In genomic region chr5:36079200-36079761, GRCh38 we compare ENCODE assay signal across 8 cellular contexts. TPM values are rescaled to one million over a fixed set of nuclear protein-coding genes. Genes with fewer than 3 reads are reported as not detected.
DNase-seq lines count a peak whose midpoint lies in the region; TF ChIP-seq lines count a peak whose summit lies in the region.

No MANE protein-coding gene starts in this region.

- H4K5ac ChIP-seq in H9 (ENCODE audit: insufficient read length, low read depth, low read length): no peak overlapping the region

- H3F3A ChIP-seq in OCI-LY1 (ENCODE audit: insufficient read depth, low read length): no peaks in the 10 kb centered on the region

- H3K9me3 Mint-ChIP-seq in H9: no peaks in the 10 kb centered on the region; a peak in 1 of 5 replicates

- TF ChIP-seq CTCF in AG04449 (IDR thresholded peaks at IDR 0.05; ENCODE audit: insufficient read depth, low read length, missing control alignments) (peak; percentile 58), GM10248 (IDR thresholded peaks at IDR 0.05; ENCODE audit: control extremely low read depth, extremely low read depth, low read depth, missing control alignments) (peak; percentile 75), H9 (conservative IDR thresholded peaks at IDR 0.05) (peak; percentile 80), OCI-LY1 (IDR thresholded peaks at IDR 0.05; ENCODE audit: low read length) (peak; percentile 82), choroid plexus epithelial cell (conservative IDR thresholded peaks at IDR 0.05; ENCODE audit: low read depth, low read length) (peak; percentile 81), liver (IDR thresholded peaks at IDR 0.05; ENCODE audit: low read depth, low read length, missing input control) (peak; percentile 75), tibial artery (IDR thresholded peaks at IDR 0.05) (peak in 1 of 2 experiments; percentile 27)

- no peak overlapping the region for H2AFZ ChIP-seq in H9 (ENCODE audit: low read length)
- H2AFZ ChIP-seq in OCI-LY1 (ENCODE audit: low read length): no peak overlapping the region

- H4K8ac ChIP-seq in H9 (replicated peaks; ENCODE audit: insufficient read length, low read depth, low read length): no peak overlapping the region

- H2BK12ac ChIP-seq in H9 (ENCODE audit: insufficient read length, low read depth, low read length): no peak overlapping the region

- TF ChIP-seq RAD21 in liver (IDR thresholded peaks at IDR 0.05): peak; percentile 85 to 91

- no peaks in the 10 kb centered on the region for H3K79me1 ChIP-seq in H9 (ENCODE audit: insufficient read depth, low read depth, low read length, poor library complexity, severe bottlenecking)

- H3K18ac ChIP-seq in H9 (ENCODE audit: insufficient read length, low read depth, low read length): no peak overlapping the region

- no peak overlapping the region for H2BK120ac ChIP-seq in H9 (ENCODE audit: low read depth, low read length, poor library complexity, severe bottlenecking)

- H3T11ph ChIP-seq in H9 (ENCODE audit: low read length): no peak overlapping the region

- H2BK20ac ChIP-seq in H9 (ENCODE audit: low read depth, low read length, poor library complexity, severe bottlenecking): no peak overlapping the region

- H3K23ac ChIP-seq in H9 (ENCODE audit: insufficient read length, low read depth, low read length): no peak overlapping the region

- H3K4me3 Mint-ChIP-seq in H9: peak overlapping the region; percentile 16 to 51; a peak in 2 of 5 replicates

- no peaks in the 10 kb centered on the region; the same call in 1 of the 2 replicates for H3K27me3 Mint-ChIP-seq in H9 (ENCODE audit: low read depth)

- no peaks in the 10 kb centered on the region for H3K23me2 ChIP-seq in H9 (ENCODE audit: insufficient read length, low read depth, low read length, poor library complexity, severe bottlenecking)

- H3K56ac ChIP-seq in H9 (ENCODE audit: insufficient read length, low read depth, low read length): no peak overlapping the region

- no CpG with 5 or more reads among the region's 10 CpGs for WGBS in H9 (ENCODE audit: extremely low coverage, insufficient read length, low lambda C conversion rate)
- WGBS in liver: 15% methylated on average over 10 of the region's 10 CpGs

- no peak overlapping the region for H3K4ac ChIP-seq in H9 (ENCODE audit: low read depth, low read length)

- H3K27me3 ChIP-seq in H9 (ENCODE audit: insufficient read depth, low read length) (no peaks in the 10 kb centered on the region), OCI-LY1 (ENCODE audit: insufficient read depth, low read length) (no peaks in the 10 kb centered on the region), liver (ENCODE audit: control insufficient read depth in 4 of 4, insufficient read depth in 4 of 4, low read length in 3 of 4) (no peaks in the 10 kb centered on the region), tibial artery (peaks cover 0 to 3% of the 10 kb centered on the region in 2 donors)

- H2BK5ac ChIP-seq in H9 (ENCODE audit: insufficient read length, low read length): no peak overlapping the region

- no peak overlapping the region for H4K91ac ChIP-seq in H9 (ENCODE audit: insufficient read length, low read depth, low read length)

- H3K79me2 ChIP-seq in H9 (ENCODE audit: insufficient read depth, low read length) (no peaks in the 10 kb centered on the region), OCI-LY1 (ENCODE audit: insufficient read depth, low read length) (no peaks in the 10 kb centered on the region)

- CTCF ChIA-PET in AG04449 (lab: Yijun Ruan, JAX): interaction anchor here (0.6 to 3.7 kb wide), 40 partner anchors 10 to 1117 kb away, joined by 3 to 33 read pairs (median 5); partner anchors contain the start of genes LMBRD2, NADK2, RANBP3L and SKP2
- CTCF ChIA-PET in GM10248 (lab: Yijun Ruan, JAX): interaction anchor here (0.7 to 5.2 kb wide), 45 partner anchors 9 to 1010 kb away, joined by 3 to 56 read pairs (median 4); partner anchors contain the start of genes RANBP3L and UGT3A2

- H2AK5ac ChIP-seq in H9 (ENCODE audit: insufficient read length, low read length): no peak overlapping the region

- peaks cover 30 to 38% of the 10 kb centered on the region in 2 experiments for H3K4me1 Mint-ChIP-seq in H9

- H3K36me3 Mint-ChIP-seq in H9 (ENCODE audit: insufficient read depth in 1 of 3, low read depth in 3 of 3): no peaks in the 10 kb centered on the region

- H3K9me2 ChIP-seq in OCI-LY1 (ENCODE audit: low read depth, low read length): no peaks in the 10 kb centered on the region

- DNase-seq in AG04449 (ENCODE audit: low read depth, low spot score) (no peak), GM10248 (ENCODE audit: extremely low spot score) (peak; percentile 71), H9 (peak; percentile 85), choroid plexus epithelial cell (ENCODE audit: low read depth) (peak; percentile 71), tibial artery (no peak)
- DNase-seq in Jurkat, Clone E6-1 (ENCODE audit: low read depth, low spot score): peak; percentile 73

- intact Hi-C loops in tibial artery (cut with DNase I; ENCODE audit: low total_unique reads): no loop called here

- H4K20me1 ChIP-seq in H9 (ENCODE audit: control insufficient read depth, insufficient read depth, insufficient read length) (no peaks in the 10 kb centered on the region), OCI-LY1 (ENCODE audit: insufficient read depth, low read length) (no peaks in the 10 kb centered on the region)

- no peak overlapping the region for H3K14ac ChIP-seq in H9 (ENCODE audit: insufficient read depth, low read length)

- H3K4me3 ChIP-seq in AG04449 (ENCODE audit: low read depth, low read length) (no peak overlapping the region), OCI-LY1 (ENCODE audit: low read depth, low read length, poor library complexity, severe bottlenecking) (no peak overlapping the region), choroid plexus epithelial cell (ENCODE audit: low read depth, low read length) (no peak overlapping the region), liver (ENCODE audit: low read depth in 1 of 3, low read length in 3 of 3) (no peak overlapping the region), tibial artery (no peak overlapping the region)
- no peak overlapping the region for H3K4me3 ChIP-seq in Jurkat, Clone E6-1 (ENCODE audit: low read length)

- H3K9me3 ChIP-seq in H9 (ENCODE audit: control insufficient read depth, low read depth, low read length) (no peaks in the 10 kb centered on the region), OCI-LY1 (ENCODE audit: low read length) (no peaks in the 10 kb centered on the region), liver (ENCODE audit: control insufficient read depth in 4 of 4, low read length in 3 of 4) (no peaks in the 10 kb centered on the region), tibial artery (no peaks in the 10 kb centered on the region)

- peak overlapping the region; percentile 1 for H3K4me2 ChIP-seq in H9 (ENCODE audit: insufficient read depth, insufficient read length, low read length)
- H3K4me2 ChIP-seq in OCI-LY1 (ENCODE audit: low read length): no peak overlapping the region

- H3K4me1 ChIP-seq in H9 (ENCODE audit: insufficient read depth, low read length) (peaks cover 2% of the 10 kb centered on the region; the same call in 1 of the 2 replicates), OCI-LY1 (ENCODE audit: insufficient read depth, low read length, severe bottlenecking) (no peaks in the 10 kb centered on the region), liver (ENCODE audit: control insufficient read depth in 4 of 4, insufficient read depth in 4 of 4, low read length in 3 of 4) (peaks cover 0 to 3% (median 2%) of the 10 kb centered on the region in 4 donors), tibial artery (no peaks in the 10 kb centered on the region)

- POLR2A ChIA-PET in AG04449 (lab: Yijun Ruan, JAX): interaction anchor here (0.6 kb wide), 1 partner anchor 123 kb away, joined by 3 read pairs; no protein-coding TSS in a partner anchor
- POLR2A ChIA-PET in GM10248 (lab: Yijun Ruan, JAX): no interaction called here

- H3K9ac ChIP-seq in H9 (ENCODE audit: extremely low read depth, insufficient read length, low read length) (no peak overlapping the region), OCI-LY1 (ENCODE audit: low read length) (no peak overlapping the region), liver (ENCODE audit: low read depth in 1 of 2, low read length in 2 of 2) (no peak overlapping the region)

- no peaks in the 10 kb centered on the region for H3K36me3 ChIP-seq in OCI-LY1 (ENCODE audit: insufficient read depth, low read length)
- H3K36me3 ChIP-seq in liver (ENCODE audit: control insufficient read depth in 4 of 4, insufficient read depth in 3 of 4, low read depth in 1 of 4, low read length in 3 of 4): no peaks in the 10 kb centered on the region
- H3K36me3 ChIP-seq in tibial artery: no peaks in the 10 kb centered on the region

- H2BK15ac ChIP-seq in H9 (ENCODE audit: low read depth, low read length): no peak overlapping the region

- no peak overlapping the region for H3K27ac ChIP-seq in H9 (ENCODE audit: insufficient read length, low read depth, low read length)
- no peak overlapping the region for H3K27ac ChIP-seq in OCI-LY1 (ENCODE audit: low read depth, low read length, poor library complexity, severe bottlenecking)
- H3K27ac ChIP-seq in liver (ENCODE audit: low read depth in 1 of 2, low read length in 2 of 2): no peak overlapping the region
- H3K27ac ChIP-seq in tibial artery: no peak overlapping the region

- peak overlapping the region; percentile 12 to 90 (median 89); a peak in 4 of 7 replicates for H3K27ac Mint-ChIP-seq in H9

TF ChIP-seq in liver, 16 proteins besides CTCF, POLR2A, EP300 and RAD21 (continues in another document):
- TF ChIP-seq FOXA1 (IDR thresholded peaks at IDR 0.05): no peak
- TF ChIP-seq RXRA (IDR thresholded peaks at IDR 0.05): no peak
- TF ChIP-seq YY1 (IDR thresholded peaks at IDR 0.05): no peak
- no peak for TF ChIP-seq MAX (IDR thresholded peaks at IDR 0.05)

RNA-seq across cellular contexts. Expression of gene UGT3A2, which starts 12.6 kb away (rescaled TPM):
- total RNA-seq in H9 (2021) (13.4 and 13.7 TPM in 2 replicates), liver (under 1 TPM; 0.14 to 0.17 TPM)
- not detected for polyA plus RNA-seq in Jurkat, Clone E6-1 (2012; ENCODE audit: insufficient read depth, insufficient read length)
- polyA plus RNA-seq in liver: under 1 TPM; 0.18 to 0.65 TPM

Comparison
In these comparisons a context has a peak if more than half of its experiments do, and no peak if none do; other contexts are left out.
1. DNase-seq: peak in GM10248 (single experiment), H9 (single experiment), Jurkat, Clone E6-1 (single experiment) and choroid plexus epithelial cell (single experiment); none in AG04449 (single experiment) and tibial artery (0 of 2).
2. RNA of gene UGT3A2, which starts 12.6 kb away (total RNA-seq): 13.4 to 13.7 TPM in H9; 0.14 to 0.17 TPM in liver; every median in the first group is over 10 times any median in the second.